In the genomic region with DNA sequence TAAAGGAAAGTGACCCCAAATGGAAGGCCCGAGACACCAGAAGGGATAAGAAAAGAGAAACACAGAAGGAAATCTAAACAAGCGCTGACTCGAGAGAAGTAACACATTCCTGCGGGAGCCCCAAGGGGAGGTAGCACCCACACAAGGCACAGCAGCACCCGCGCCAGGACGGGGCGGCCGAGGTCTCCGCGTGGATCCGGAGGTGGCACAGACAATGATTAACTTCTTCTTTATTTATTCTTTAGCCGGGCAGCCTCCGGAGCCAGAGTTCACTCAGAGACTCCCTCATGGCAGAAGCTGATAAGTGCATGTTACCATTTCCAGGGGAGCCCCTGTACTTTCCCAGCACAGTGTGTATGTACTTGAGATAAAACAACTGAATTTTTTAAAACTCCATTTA, we compare ENCODE assay signal across 10 cellular contexts. TPM values are rescaled to one million over a fixed set of nuclear protein-coding genes. Genes with fewer than 3 reads are reported as not detected.
DNase-seq lines count a peak whose midpoint lies in the region; ATAC-seq and TF ChIP-seq lines count a peak whose summit lies in the region.
"Had no signal": no experiment of that assay in that cellular context is flagged by ENCODE, and none has a peak within 500 bp of the region (broad histone marks: within the 10 kb centered on the region; RNA-seq: fewer than 3 reads in every experiment).

No MANE protein-coding gene starts in this region.

- peaks cover 0 to 2% (median 0%) of the 10 kb centered on the region in 5 experiments for H3K9me3 Mint-ChIP-seq in brain
- H3K9me3 Mint-ChIP-seq: activated CD4-positive, alpha-beta T cell treated with anti-CD3 and anti-CD28 coated beads, Interleukin-2, amount 10 ng/mL, durations not matched to agents 24 days and 14 days had no signal

- intact Hi-C loops in spleen (cut with DNase I; ENCODE audit: low total_unique reads) = loop anchor here (10.0 kb wide), 1 partner anchor 220 kb away; no protein-coding TSS in a partner anchor

- no peak for TF ChIP-seq POLR2A in spleen (IDR thresholded peaks at IDR 0.05)

- peak overlapping the region in 3 of 5 experiments; percentile 16 to 68 (median 17) for H3K4me3 Mint-ChIP-seq in brain
- H3K4me3 Mint-ChIP-seq: activated CD4-positive, alpha-beta T cell treated with anti-CD3 and anti-CD28 coated beads, Interleukin-2, amount 10 ng/mL, durations not matched to agents 24 days and 14 days had no signal

- H3K36me3 Mint-ChIP-seq in brain = peaks cover 10% of the 10 kb centered on the region

- H3K27ac Mint-ChIP-seq in brain = peak overlapping the region in 3 of 5 experiments; percentile 80 to 91 (median 80)
- H3K27ac Mint-ChIP-seq: activated CD4-positive, alpha-beta T cell treated with anti-CD3 and anti-CD28 coated beads, Interleukin-2, amount 10 ng/mL, durations not matched to agents 24 days and 14 days had no signal

- DNase-seq in HuH-7 (ENCODE audit: low spot score) (peak; percentile 73), left lobe of liver (ENCODE audit: low spot score) (peak; percentile 90), spleen (peak; percentile 71), GM13977 (ENCODE audit: low spot score) (no peak)
- no peak for DNase-seq in stimulated activated CD4-positive, alpha-beta T cell treated with anti-CD3 and anti-CD28 coated beads, Interleukin-12 subunit alpha, Interleukin-12 subunit beta, amount 100 ng/mL, for 4 hours

- H3K27me3 ChIP-seq in spleen (replicated peaks in 1 of 7) = no peaks in the 10 kb centered on the region

- H3K9me3 ChIP-seq in spleen = no peaks in the 10 kb centered on the region

- 89 to 92% (median 90%) methylated on average over 14 of the region's 14 CpGs for WGBS in spleen, 5 donors

- peaks cover 0 to 75% (median 17%) of the 10 kb centered on the region in 6 donors for H3K36me3 ChIP-seq in spleen

- no peak overlapping the region for H3K4me3 ChIP-seq in spleen
- H3K4me3 ChIP-seq: SK-N-MC had no signal

- peaks cover 44 to 96% (median 81%) of the 10 kb centered on the region in 6 donors for H3K4me1 ChIP-seq in spleen

- no peaks in the 10 kb centered on the region for H3K27me3 Mint-ChIP-seq in brain
- H3K27me3 Mint-ChIP-seq: activated CD4-positive, alpha-beta T cell treated with anti-CD3 and anti-CD28 coated beads, Interleukin-2, amount 10 ng/mL, durations not matched to agents 24 days and 14 days had no signal

- in situ Hi-C loops in GM13977 (cut with MboI; ENCODE audit: low pct_unique_long_range_greater_than_20kb, low sequenced_read_pairs, unreplicated experiment) = no loop called here

- peaks cover 85% of the 10 kb centered on the region for H3K4me1 Mint-ChIP-seq in brain

- ATAC-seq in left lobe of liver (peak; percentile 51), HG03521 (IDR thresholded peaks at IDR 0.05; ENCODE audit: unreplicated experiment) (no peak), GM21737 (IDR thresholded peaks at IDR 0.05; ENCODE audit: unreplicated experiment) (no peak)

- no peak for TF ChIP-seq CTCF in brain (conservative IDR thresholded peaks at IDR 0.05)
- no peak for TF ChIP-seq CTCF in spleen (IDR thresholded peaks at IDR 0.05 in 8 of 11, conservative IDR thresholded peaks at IDR 0.05 in 3 of 11)
- no peak for TF ChIP-seq CTCF in GM13977 (IDR thresholded peaks at IDR 0.05; ENCODE audit: extremely low read depth, insufficient read depth, missing control alignments)

- H3K27ac ChIP-seq in spleen = peak overlapping the region in 6 of 8 donors; percentile 13 to 63 (median 56)
- H3K27ac ChIP-seq: SK-N-MC had no signal

RNA-seq across cellular contexts. Expression of gene TOLLIP, which starts 5.1 kb away (rescaled TPM):
- polyA plus RNA-seq in brain (ENCODE audit: insufficient read depth, low read depth, low replicate concordance) (58.5 TPM), spleen (10 to 100 TPM; 16.1 to 35.8 (median 18.7) TPM)
- total RNA-seq in left lobe of liver (128 TPM), spleen (10 to 100 TPM; 44.3 to 67.4 (median 59.8) TPM)

Comparison
In these comparisons a context has a peak if more than half of its experiments do, and no peak if none do; other contexts are left out.
1. DNase-seq: peak in HuH-7 (single experiment), left lobe of liver (single experiment) and spleen (single experiment); none in stimulated activated CD4-positive, alpha-beta T cell treated with anti-CD3 and anti-CD28 coated beads, Interleukin-12 subunit alpha, Interleukin-12 subunit beta, amount 100 ng/mL, for 4 hours (single experiment) and GM13977 (single experiment).